ENCODE assay signal across 1 cellular context in the genomic region with DNA sequence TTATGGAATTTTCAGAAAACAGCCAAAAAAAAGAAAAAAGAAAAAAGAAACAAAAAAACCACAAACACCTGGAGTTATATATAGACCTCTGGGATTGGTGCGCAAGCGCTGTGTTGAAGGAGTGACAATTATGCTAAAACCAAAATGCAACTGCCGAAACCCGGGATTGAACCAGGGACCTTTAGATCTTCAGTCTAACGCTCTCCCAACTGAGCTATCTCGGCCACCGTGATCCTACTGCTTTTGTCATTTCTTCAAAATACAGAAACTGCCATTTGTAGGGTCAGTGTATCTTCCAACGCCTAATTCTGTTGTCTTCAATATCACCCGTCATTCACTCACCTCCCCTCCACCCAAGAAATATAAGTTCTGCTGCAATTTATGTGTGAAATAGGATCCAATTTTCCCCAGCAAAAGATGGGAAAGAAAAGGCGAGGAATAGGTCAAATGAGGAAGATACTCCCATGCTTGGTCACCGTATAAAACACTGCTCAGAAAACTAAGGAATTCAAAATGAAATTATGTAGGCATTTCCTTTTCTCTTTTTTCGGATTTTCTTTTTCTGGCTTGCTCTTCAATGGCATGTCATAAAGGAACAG.
TF ChIP-seq lines count a peak whose summit lies in the region.

No MANE protein-coding gene starts in this region.

TF ChIP-seq in K562, 482 proteins besides CTCF, POLR2A, EP300 and RAD21 (continued from another document and continues in another):
- TF ChIP-seq, protein P1, sequence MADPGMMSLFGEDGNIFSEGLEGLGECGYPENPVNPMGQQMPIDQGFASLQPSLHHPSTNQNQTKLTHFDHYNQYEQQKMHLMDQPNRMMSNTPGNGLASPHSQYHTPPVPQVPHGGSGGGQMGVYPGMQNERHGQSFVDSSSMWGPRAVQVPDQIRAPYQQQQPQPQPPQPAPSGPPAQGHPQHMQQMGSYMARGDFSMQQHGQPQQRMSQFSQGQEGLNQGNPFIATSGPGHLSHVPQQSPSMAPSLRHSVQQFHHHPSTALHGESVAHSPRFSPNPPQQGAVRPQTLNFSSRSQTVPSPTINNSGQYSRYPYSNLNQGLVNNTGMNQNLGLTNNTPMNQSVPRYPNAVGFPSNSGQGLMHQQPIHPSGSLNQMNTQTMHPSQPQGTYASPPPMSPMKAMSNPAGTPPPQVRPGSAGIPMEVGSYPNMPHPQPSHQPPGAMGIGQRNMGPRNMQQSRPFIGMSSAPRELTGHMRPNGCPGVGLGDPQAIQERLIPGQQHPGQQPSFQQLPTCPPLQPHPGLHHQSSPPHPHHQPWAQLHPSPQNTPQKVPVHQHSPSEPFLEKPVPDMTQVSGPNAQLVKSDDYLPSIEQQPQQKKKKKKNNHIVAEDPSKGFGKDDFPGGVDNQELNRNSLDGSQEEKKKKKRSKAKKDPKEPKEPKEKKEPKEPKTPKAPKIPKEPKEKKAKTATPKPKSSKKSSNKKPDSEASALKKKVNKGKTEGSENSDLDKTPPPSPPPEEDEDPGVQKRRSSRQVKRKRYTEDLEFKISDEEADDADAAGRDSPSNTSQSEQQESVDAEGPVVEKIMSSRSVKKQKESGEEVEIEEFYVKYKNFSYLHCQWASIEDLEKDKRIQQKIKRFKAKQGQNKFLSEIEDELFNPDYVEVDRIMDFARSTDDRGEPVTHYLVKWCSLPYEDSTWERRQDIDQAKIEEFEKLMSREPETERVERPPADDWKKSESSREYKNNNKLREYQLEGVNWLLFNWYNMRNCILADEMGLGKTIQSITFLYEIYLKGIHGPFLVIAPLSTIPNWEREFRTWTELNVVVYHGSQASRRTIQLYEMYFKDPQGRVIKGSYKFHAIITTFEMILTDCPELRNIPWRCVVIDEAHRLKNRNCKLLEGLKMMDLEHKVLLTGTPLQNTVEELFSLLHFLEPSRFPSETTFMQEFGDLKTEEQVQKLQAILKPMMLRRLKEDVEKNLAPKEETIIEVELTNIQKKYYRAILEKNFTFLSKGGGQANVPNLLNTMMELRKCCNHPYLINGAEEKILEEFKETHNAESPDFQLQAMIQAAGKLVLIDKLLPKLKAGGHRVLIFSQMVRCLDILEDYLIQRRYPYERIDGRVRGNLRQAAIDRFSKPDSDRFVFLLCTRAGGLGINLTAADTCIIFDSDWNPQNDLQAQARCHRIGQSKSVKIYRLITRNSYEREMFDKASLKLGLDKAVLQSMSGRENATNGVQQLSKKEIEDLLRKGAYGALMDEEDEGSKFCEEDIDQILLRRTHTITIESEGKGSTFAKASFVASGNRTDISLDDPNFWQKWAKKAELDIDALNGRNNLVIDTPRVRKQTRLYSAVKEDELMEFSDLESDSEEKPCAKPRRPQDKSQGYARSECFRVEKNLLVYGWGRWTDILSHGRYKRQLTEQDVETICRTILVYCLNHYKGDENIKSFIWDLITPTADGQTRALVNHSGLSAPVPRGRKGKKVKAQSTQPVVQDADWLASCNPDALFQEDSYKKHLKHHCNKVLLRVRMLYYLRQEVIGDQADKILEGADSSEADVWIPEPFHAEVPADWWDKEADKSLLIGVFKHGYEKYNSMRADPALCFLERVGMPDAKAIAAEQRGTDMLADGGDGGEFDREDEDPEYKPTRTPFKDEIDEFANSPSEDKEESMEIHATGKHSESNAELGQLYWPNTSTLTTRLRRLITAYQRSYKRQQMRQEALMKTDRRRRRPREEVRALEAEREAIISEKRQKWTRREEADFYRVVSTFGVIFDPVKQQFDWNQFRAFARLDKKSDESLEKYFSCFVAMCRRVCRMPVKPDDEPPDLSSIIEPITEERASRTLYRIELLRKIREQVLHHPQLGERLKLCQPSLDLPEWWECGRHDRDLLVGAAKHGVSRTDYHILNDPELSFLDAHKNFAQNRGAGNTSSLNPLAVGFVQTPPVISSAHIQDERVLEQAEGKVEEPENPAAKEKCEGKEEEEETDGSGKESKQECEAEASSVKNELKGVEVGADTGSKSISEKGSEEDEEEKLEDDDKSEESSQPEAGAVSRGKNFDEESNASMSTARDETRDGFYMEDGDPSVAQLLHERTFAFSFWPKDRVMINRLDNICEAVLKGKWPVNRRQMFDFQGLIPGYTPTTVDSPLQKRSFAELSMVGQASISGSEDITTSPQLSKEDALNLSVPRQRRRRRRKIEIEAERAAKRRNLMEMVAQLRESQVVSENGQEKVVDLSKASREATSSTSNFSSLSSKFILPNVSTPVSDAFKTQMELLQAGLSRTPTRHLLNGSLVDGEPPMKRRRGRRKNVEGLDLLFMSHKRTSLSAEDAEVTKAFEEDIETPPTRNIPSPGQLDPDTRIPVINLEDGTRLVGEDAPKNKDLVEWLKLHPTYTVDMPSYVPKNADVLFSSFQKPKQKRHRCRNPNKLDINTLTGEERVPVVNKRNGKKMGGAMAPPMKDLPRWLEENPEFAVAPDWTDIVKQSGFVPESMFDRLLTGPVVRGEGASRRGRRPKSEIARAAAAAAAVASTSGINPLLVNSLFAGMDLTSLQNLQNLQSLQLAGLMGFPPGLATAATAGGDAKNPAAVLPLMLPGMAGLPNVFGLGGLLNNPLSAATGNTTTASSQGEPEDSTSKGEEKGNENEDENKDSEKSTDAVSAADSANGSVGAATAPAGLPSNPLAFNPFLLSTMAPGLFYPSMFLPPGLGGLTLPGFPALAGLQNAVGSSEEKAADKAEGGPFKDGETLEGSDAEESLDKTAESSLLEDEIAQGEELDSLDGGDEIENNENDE (IDR thresholded peaks at IDR 0.05; ENCODE audit: low read depth, low read length): no peak
- no peak for TF ChIP-seq GABPB1 (CRISPR knock-in tag; IDR thresholded peaks at IDR 0.05)
- TF ChIP-seq ZNF133 (CRISPR knock-in tag; IDR thresholded peaks at IDR 0.05): no peak
- no peak for TF ChIP-seq HDGF (IDR thresholded peaks at IDR 0.05)
- TF ChIP-seq ZNF311 (CRISPR knock-in tag; IDR thresholded peaks at IDR 0.05): no peak
- no peak for TF ChIP-seq ZC3H11A (IDR thresholded peaks at IDR 0.05; ENCODE audit: low read depth, low read length)
- TF ChIP-seq, protein P2, sequence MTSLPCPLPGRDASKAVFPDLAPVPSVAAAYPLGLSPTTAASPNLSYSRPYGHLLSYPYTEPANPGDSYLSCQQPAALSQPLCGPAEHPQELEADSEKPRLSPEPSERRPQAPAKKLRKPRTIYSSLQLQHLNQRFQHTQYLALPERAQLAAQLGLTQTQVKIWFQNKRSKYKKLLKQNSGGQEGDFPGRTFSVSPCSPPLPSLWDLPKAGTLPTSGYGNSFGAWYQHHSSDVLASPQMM (CRISPR knock-in tag; IDR thresholded peaks at IDR 0.05): no peak
- TF ChIP-seq, protein P3, sequence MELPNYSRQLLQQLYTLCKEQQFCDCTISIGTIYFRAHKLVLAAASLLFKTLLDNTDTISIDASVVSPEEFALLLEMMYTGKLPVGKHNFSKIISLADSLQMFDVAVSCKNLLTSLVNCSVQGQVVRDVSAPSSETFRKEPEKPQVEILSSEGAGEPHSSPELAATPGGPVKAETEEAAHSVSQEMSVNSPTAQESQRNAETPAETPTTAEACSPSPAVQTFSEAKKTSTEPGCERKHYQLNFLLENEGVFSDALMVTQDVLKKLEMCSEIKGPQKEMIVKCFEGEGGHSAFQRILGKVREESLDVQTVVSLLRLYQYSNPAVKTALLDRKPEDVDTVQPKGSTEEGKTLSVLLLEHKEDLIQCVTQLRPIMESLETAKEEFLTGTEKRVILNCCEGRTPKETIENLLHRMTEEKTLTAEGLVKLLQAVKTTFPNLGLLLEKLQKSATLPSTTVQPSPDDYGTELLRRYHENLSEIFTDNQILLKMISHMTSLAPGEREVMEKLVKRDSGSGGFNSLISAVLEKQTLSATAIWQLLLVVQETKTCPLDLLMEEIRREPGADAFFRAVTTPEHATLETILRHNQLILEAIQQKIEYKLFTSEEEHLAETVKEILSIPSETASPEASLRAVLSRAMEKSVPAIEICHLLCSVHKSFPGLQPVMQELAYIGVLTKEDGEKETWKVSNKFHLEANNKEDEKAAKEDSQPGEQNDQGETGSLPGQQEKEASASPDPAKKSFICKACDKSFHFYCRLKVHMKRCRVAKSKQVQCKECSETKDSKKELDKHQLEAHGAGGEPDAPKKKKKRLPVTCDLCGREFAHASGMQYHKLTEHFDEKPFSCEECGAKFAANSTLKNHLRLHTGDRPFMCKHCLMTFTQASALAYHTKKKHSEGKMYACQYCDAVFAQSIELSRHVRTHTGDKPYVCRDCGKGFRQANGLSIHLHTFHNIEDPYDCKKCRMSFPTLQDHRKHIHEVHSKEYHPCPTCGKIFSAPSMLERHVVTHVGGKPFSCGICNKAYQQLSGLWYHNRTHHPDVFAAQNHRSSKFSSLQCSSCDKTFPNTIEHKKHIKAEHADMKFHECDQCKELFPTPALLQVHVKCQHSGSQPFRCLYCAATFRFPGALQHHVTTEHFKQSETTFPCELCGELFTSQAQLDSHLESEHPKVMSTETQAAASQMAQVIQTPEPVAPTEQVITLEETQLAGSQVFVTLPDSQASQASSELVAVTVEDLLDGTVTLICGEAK (IDR thresholded peaks at IDR 0.05): peak; percentile 88
- TF ChIP-seq, protein P3 (CRISPR knock-in tag; IDR thresholded peaks at IDR 0.05): no peak
- TF ChIP-seq TBL1XR1 (IDR thresholded peaks at IDR 0.05; ENCODE audit: low read length in 2 of 2): peak; percentile 58 to 83; a peak in 3 of 4 replicates
- no peak for TF ChIP-seq TEAD2 (tag; IDR thresholded peaks at IDR 0.05)
- TF ChIP-seq ZNF217 (CRISPR knock-in tag; IDR thresholded peaks at IDR 0.05): no peak
- no peak for TF ChIP-seq ZNF165 (CRISPR knock-in tag; IDR thresholded peaks at IDR 0.05; ENCODE audit: borderline replicate concordance)
- peak; percentile 64; the same call in 1 of the 2 replicates for TF ChIP-seq ZNF274 (IDR thresholded peaks at IDR 0.05; ENCODE audit: borderline replicate concordance, low read depth, low read length)
- no peak for TF ChIP-seq PCBP2 (IDR thresholded peaks at IDR 0.05; ENCODE audit: low read depth, low read length, poor library complexity, severe bottlenecking)
- no peak; the same call in 1 of the 2 replicates for TF ChIP-seq ZEB2 (IDR thresholded peaks at IDR 0.05)
- peak; percentile 49; the same call in 1 of the 2 replicates for TF ChIP-seq EP400 (IDR thresholded peaks at IDR 0.05)
- TF ChIP-seq ZNF79 (CRISPR knock-in tag; IDR thresholded peaks at IDR 0.05; ENCODE audit: low read depth): no peak
- peak; percentile 48; the same call in 1 of the 2 replicates for TF ChIP-seq XRCC5 (IDR thresholded peaks at IDR 0.05; ENCODE audit: low read depth, low read length)
- TF ChIP-seq, protein P4, sequence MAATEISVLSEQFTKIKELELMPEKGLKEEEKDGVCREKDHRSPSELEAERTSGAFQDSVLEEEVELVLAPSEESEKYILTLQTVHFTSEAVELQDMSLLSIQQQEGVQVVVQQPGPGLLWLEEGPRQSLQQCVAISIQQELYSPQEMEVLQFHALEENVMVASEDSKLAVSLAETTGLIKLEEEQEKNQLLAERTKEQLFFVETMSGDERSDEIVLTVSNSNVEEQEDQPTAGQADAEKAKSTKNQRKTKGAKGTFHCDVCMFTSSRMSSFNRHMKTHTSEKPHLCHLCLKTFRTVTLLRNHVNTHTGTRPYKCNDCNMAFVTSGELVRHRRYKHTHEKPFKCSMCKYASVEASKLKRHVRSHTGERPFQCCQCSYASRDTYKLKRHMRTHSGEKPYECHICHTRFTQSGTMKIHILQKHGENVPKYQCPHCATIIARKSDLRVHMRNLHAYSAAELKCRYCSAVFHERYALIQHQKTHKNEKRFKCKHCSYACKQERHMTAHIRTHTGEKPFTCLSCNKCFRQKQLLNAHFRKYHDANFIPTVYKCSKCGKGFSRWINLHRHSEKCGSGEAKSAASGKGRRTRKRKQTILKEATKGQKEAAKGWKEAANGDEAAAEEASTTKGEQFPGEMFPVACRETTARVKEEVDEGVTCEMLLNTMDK (IDR thresholded peaks at IDR 0.05; ENCODE audit: borderline replicate concordance, insufficient read depth, low read depth, low read length, poor library complexity, severe bottlenecking): no peak
- no peak for TF ChIP-seq POLR2AphosphoS2 (IDR thresholded peaks at IDR 0.05; ENCODE audit: low read length)
- peak; percentile 64; the same call in 1 of the 2 replicates for TF ChIP-seq SREBF1 (IDR thresholded peaks at IDR 0.05; ENCODE audit: borderline replicate concordance, low read depth, low read length)
- TF ChIP-seq ZNF175 (CRISPR knock-in tag; IDR thresholded peaks at IDR 0.05; ENCODE audit: low read depth): 0 out of 2 replicates have a peak, but pooled peaks have one; percentile 45
- TF ChIP-seq, protein P5, sequence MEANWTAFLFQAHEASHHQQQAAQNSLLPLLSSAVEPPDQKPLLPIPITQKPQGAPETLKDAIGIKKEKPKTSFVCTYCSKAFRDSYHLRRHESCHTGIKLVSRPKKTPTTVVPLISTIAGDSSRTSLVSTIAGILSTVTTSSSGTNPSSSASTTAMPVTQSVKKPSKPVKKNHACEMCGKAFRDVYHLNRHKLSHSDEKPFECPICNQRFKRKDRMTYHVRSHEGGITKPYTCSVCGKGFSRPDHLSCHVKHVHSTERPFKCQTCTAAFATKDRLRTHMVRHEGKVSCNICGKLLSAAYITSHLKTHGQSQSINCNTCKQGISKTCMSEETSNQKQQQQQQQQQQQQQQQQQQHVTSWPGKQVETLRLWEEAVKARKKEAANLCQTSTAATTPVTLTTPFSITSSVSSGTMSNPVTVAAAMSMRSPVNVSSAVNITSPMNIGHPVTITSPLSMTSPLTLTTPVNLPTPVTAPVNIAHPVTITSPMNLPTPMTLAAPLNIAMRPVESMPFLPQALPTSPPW (CRISPR knock-in tag; IDR thresholded peaks at IDR 0.05): no peak
- no peak for TF ChIP-seq ETS2 (tag; IDR thresholded peaks at IDR 0.05; ENCODE audit: borderline replicate concordance, poor library complexity, severe bottlenecking)
- no peak for TF ChIP-seq NR2C2 (CRISPR knock-in tag; IDR thresholded peaks at IDR 0.05)
- 0 out of 2 replicates have a peak, but pooled peaks have one; percentile 18 for TF ChIP-seq NR2C2 (tag; IDR thresholded peaks at IDR 0.05)
